In the genomic region with DNA sequence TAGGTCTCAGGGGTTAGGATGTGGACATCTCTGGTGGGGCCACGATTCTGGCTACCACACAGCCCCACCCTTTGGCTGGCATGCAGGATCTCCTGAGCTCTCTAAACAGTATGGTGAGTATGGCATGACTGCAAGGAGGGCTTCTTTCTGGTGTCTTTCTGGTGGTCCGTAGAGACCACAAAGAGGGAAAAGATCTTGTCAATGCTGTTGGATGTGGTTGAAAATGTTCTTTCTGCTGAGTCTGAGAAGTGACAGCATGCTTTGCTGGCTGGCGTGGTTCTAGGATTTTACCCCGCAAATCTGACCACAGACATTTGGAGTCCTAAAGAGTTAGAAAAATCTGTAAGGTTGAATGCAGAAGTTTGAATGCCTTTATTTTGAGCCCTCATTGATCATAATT, we compare ENCODE assay signal across 35 cellular contexts.
"Had no signal": no experiment of that assay in that cellular context is flagged by ENCODE, and none has a peak within 500 bp of the region (broad histone marks: within the 10 kb centered on the region; RNA-seq: fewer than 3 reads in every experiment).

No MANE protein-coding gene starts in this region.

- H3K27me3 Mint-ChIP-seq: activated B cell treated with CpG ODN at 0.5 μM for 24 hours; activated CD4-positive, alpha-beta memory T cell treated with anti-CD3 and anti-CD28 coated beads for 36 hours; activated CD4-positive, alpha-beta T cell treated with anti-CD3 and anti-CD28 coated beads, Interleukin-2, amount 10 ng/mL, durations not matched to agents 24 days and 14 days; activated CD8-positive, alpha-beta T cell treated with anti-CD3 and anti-CD28 coated beads for 36 hours; activated naive CD8-positive, alpha-beta T cell treated with anti-CD3 and anti-CD28 coated beads for 36 hours had no signal

- H3K4me1 ChIP-seq: body of pancreas, breast epithelium had no signal

- H3K27ac ChIP-seq: adrenal gland, body of pancreas, brain microvascular endothelial cell, breast epithelium, VCaP had no signal

- H3K27me3 ChIP-seq: adrenal gland, body of pancreas, brain microvascular endothelial cell, breast epithelium had no signal

- H3K4me3 ChIP-seq: adrenal gland, body of pancreas, breast epithelium had no signal

- H3K27ac Mint-ChIP-seq: activated B cell treated with CpG ODN at 0.5 μM for 24 hours; activated CD4-positive, alpha-beta memory T cell treated with anti-CD3 and anti-CD28 coated beads for 36 hours; activated CD4-positive, alpha-beta T cell treated with anti-CD3 and anti-CD28 coated beads, Interleukin-2, amount 10 ng/mL, durations not matched to agents 24 days and 14 days; activated CD8-positive, alpha-beta T cell treated with anti-CD3 and anti-CD28 coated beads for 36 hours; activated naive CD4-positive, alpha-beta T cell treated with anti-CD3 and anti-CD28 coated beads for 36 hours; activated naive CD4-positive, alpha-beta T cell treated with anti-CD3 and anti-CD28 coated beads, Interleukin-2, amount 50 U/mL, for 72 hours; activated naive CD8-positive, alpha-beta T cell treated with anti-CD3 and anti-CD28 coated beads for 36 hours; activated T-cell treated with anti-CD3 and anti-CD28 coated beads, Interleukin-2, amount 50 U/mL, for 72 hours; activated T-helper 1 cell treated with anti-CD3 and anti-CD28 coated beads, Interleukin-12 subunit alpha, Interleukin-12 subunit beta, Interleukin-2, Interleukin-4 antibody, amounts not matched to agents 30 ng/mL and 10 ng/mL and 1 ng/mL, durations not matched to agents 14 hours and 24 hours and 36 hours; activated T-helper 17 cell treated with anti-CD3 and anti-CD28 coated beads, Interleukin-2, amount 50 U/mL, for 72 hours; T-helper 1 cell treated with Interleukin-12 subunit alpha and Interleukin-12 subunit beta and Interleukin-4 antibody, amounts not matched to agents 30 μg/mL and 1 μg/mL, for 36 hours; T-helper 2 cell treated with Interferon-gamma antibody and Interleukin-4, amounts not matched to agents 5 μg/mL and 100 μg/mL, for 36 hours had no signal

- H3K9me3 Mint-ChIP-seq: activated B cell treated with CpG ODN at 0.5 μM for 24 hours; activated CD4-positive, alpha-beta T cell treated with anti-CD3 and anti-CD28 coated beads, Interleukin-2, amount 10 ng/mL, durations not matched to agents 24 days and 14 days; activated CD8-positive, alpha-beta T cell treated with anti-CD3 and anti-CD28 coated beads for 36 hours; activated naive CD4-positive, alpha-beta T cell treated with anti-CD3 and anti-CD28 coated beads for 36 hours; activated naive CD8-positive, alpha-beta T cell treated with anti-CD3 and anti-CD28 coated beads for 36 hours; activated T-cell treated with anti-CD3 and anti-CD28 coated beads, Interleukin-2, amount 50 U/mL, for 4 hours; activated T-helper 1 cell treated with anti-CD3 and anti-CD28 coated beads, Interleukin-12 subunit alpha, Interleukin-12 subunit beta, Interleukin-2, Interleukin-4 antibody, amounts not matched to agents 30 ng/mL and 10 ng/mL and 1 ng/mL, durations not matched to agents 14 hours and 24 hours and 36 hours; T-helper 1 cell treated with Interleukin-12 subunit alpha and Interleukin-12 subunit beta and Interleukin-4 antibody, amounts not matched to agents 30 μg/mL and 1 μg/mL, for 36 hours; T-helper 2 cell treated with Interferon-gamma antibody and Interleukin-4, amounts not matched to agents 5 μg/mL and 100 μg/mL, for 36 hours had no signal

- H3K9me3 ChIP-seq: adrenal gland, body of pancreas, breast epithelium had no signal

- H3K4me3 Mint-ChIP-seq: activated B cell treated with CpG ODN at 0.5 μM for 24 hours; activated CD4-positive, alpha-beta memory T cell treated with anti-CD3 and anti-CD28 coated beads for 36 hours; activated CD4-positive, alpha-beta T cell treated with anti-CD3 and anti-CD28 coated beads, Interleukin-2, amount 10 ng/mL, durations not matched to agents 24 days and 14 days; activated CD8-positive, alpha-beta T cell treated with anti-CD3 and anti-CD28 coated beads for 36 hours; activated naive CD4-positive, alpha-beta T cell treated with anti-CD3 and anti-CD28 coated beads for 36 hours; activated naive CD8-positive, alpha-beta T cell treated with anti-CD3 and anti-CD28 coated beads for 36 hours; activated T-cell treated with anti-CD3 and anti-CD28 coated beads, Interleukin-2, amount 50 U/mL, for 4 hours; activated T-cell treated with anti-CD3 and anti-CD28 coated beads, Interleukin-2, amount 50 U/mL, for 72 hours; activated T-helper 1 cell treated with anti-CD3 and anti-CD28 coated beads, Interleukin-12 subunit alpha, Interleukin-12 subunit beta, Interleukin-2, Interleukin-4 antibody, amounts not matched to agents 30 ng/mL and 10 ng/mL and 1 ng/mL, durations not matched to agents 14 hours and 24 hours and 36 hours; activated T-helper 17 cell treated with anti-CD3 and anti-CD28 coated beads, Interleukin-2, amount 50 U/mL, for 72 hours; T-helper 1 cell treated with Interleukin-12 subunit alpha and Interleukin-12 subunit beta and Interleukin-4 antibody, amounts not matched to agents 30 μg/mL and 1 μg/mL, for 36 hours; T-helper 2 cell treated with Interferon-gamma antibody and Interleukin-4, amounts not matched to agents 5 μg/mL and 100 μg/mL, for 36 hours had no signal

- H3K36me3 ChIP-seq: adrenal gland, brain microvascular endothelial cell, breast epithelium had no signal

- H3K4me1 Mint-ChIP-seq: activated B cell treated with CpG ODN at 0.5 μM for 24 hours; activated CD4-positive, alpha-beta T cell treated with anti-CD3 and anti-CD28 coated beads, Interleukin-2, amount 10 ng/mL, durations not matched to agents 24 days and 14 days; activated naive CD8-positive, alpha-beta T cell treated with anti-CD3 and anti-CD28 coated beads for 36 hours; activated T-helper 17 cell treated with anti-CD3 and anti-CD28 coated beads, Interleukin-2, amount 50 U/mL, for 72 hours had no signal

- DNase-seq: activated B cell treated with CpG ODN at 0.5 μM for 24 hours; activated CD4-positive, alpha-beta memory T cell treated with anti-CD3 and anti-CD28 coated beads for 36 hours; activated CD4-positive, alpha-beta T cell treated with anti-CD3 and anti-CD28 coated beads for 4 hours; activated CD4-positive, alpha-beta T cell treated with anti-CD3 and anti-CD28 coated beads, Interleukin-2, amount 10 ng/mL, durations not matched to agents 24 days and 14 days; activated CD4-positive, alpha-beta T cell treated with anti-CD3 and anti-CD28 coated beads, Interleukin-2, amount 50 U/mL, for 1 hour; activated CD4-positive, alpha-beta T cell treated with anti-CD3 and anti-CD28 coated beads, Interleukin-2, amount 50 U/mL, for 4 hours; activated CD4-positive, CD25-positive, alpha-beta regulatory T cell treated with anti-CD3 and anti-CD28 coated beads, Interleukin-2, amount 50 U/mL, for 72 hours; activated CD8-positive, alpha-beta memory T cell treated with anti-CD3 and anti-CD28 coated beads, Interleukin-2, amount 50 U/mL, for 4 hours; activated CD8-positive, alpha-beta T cell treated with anti-CD3 and anti-CD28 coated beads for 36 hours; activated effector memory CD4-positive, alpha-beta T cell treated with anti-CD3 and anti-CD28 coated beads, Interleukin-2, amount 50 U/mL, for 16 hours; activated gamma-delta T cell treated with Interleukin-2 at 50 U/mL for 16 hours; activated naive CD4-positive, alpha-beta T cell; activated naive CD4-positive, alpha-beta T cell treated with anti-CD3 and anti-CD28 coated beads for 36 hours; activated naive CD4-positive, alpha-beta T cell treated with anti-CD3 and anti-CD28 coated beads, Interleukin-2, amount 50 U/mL, for 16 hours; activated naive CD8-positive, alpha-beta T cell treated with anti-CD3 and anti-CD28 coated beads for 36 hours; activated T-cell treated with anti-CD3 and anti-CD28 coated beads for 4 hours; activated T-cell treated with anti-CD3 and anti-CD28 coated beads, Interleukin-2, amount 50 U/mL, for 1 hour; activated T-cell treated with anti-CD3 and anti-CD28 coated beads, Interleukin-2, amount 50 U/mL, for 4 hours; activated T-cell treated with anti-CD3 and anti-CD28 coated beads, Interleukin-2, amount 50 U/mL, for 72 hours; adrenal gland; amniotic stem cell; aorta; brain microvascular endothelial cell; central memory CD4-positive, alpha-beta T cell; T-helper 1 cell; T-helper 2 cell; T-helper 9 cell had no signal

- H3K36me3 Mint-ChIP-seq: activated CD4-positive, alpha-beta memory T cell treated with anti-CD3 and anti-CD28 coated beads for 36 hours; activated naive CD4-positive, alpha-beta T cell treated with anti-CD3 and anti-CD28 coated beads, Interleukin-2, amount 50 U/mL, for 72 hours; activated naive CD8-positive, alpha-beta T cell treated with anti-CD3 and anti-CD28 coated beads for 36 hours had no signal
